11 cellular contexts compared by ENCODE assay signal in the genomic region with DNA sequence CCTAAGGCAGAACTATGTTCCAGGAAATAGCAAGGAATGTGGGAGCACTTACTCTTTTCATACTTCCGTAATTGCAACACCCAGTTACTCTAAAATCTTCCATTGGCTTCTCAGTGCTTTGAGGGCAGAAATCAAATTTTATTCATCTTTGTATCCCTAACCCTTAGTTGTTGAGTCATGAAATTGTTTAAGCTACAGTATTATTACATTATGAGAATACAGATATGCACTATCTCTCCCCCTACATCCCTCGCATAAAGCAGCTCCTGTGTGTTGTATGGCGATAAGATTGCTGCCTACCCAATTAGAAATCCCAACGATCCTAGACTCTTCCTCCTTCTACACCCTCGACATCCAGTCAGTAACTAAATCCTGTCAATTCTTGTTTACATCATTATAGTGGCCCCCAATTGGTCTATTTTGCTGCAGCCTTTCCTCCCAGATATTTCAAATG. TPM values are rescaled to one million over a fixed set of nuclear protein-coding genes. Genes with fewer than 3 reads are reported as not detected.
DNase-seq lines count a peak whose midpoint lies in the region; ATAC-seq and TF ChIP-seq lines count a peak whose summit lies in the region.
"Had no signal": no experiment of that assay in that cellular context is flagged by ENCODE, and none has a peak within 500 bp of the region (broad histone marks: within the 10 kb centered on the region; RNA-seq: fewer than 3 reads in every experiment).

No MANE protein-coding gene starts in this region.

- ATAC-seq in activated CD8-positive, alpha-beta memory T cell treated with anti-CD3 and anti-CD28 coated beads, Interleukin-2, amount 10 ng/mL, durations not matched to agents 7 days and 5 days, result no peak
- ATAC-seq in T-cell (replicated peaks in 1 of 4), result no peak
- no peak for ATAC-seq in stimulated activated naive CD8-positive, alpha-beta T cell treated with anti-CD3 and anti-CD28 coated beads, Interleukin-15, amount 100 ng/mL, for 72 hours
- ATAC-seq in left cardiac atrium, result no peak

- peaks cover 44% of the 10 kb centered on the region for H3K4me1 Mint-ChIP-seq in activated CD8-positive, alpha-beta memory T cell treated with anti-CD3 and anti-CD28 coated beads, Interleukin-2, amount 10 ng/mL, durations not matched to agents 7 days and 5 days
- H3K4me1 Mint-ChIP-seq in T-cell, result peaks cover 69 to 70% (median 70%) of the 10 kb centered on the region in 3 donors
- H3K4me1 Mint-ChIP-seq in stimulated activated naive CD8-positive, alpha-beta T cell treated with anti-CD3 and anti-CD28 coated beads, Interleukin-15, amount 100 ng/mL, for 72 hours, result peaks cover 51% of the 10 kb centered on the region

- DNase-seq in activated CD8-positive, alpha-beta memory T cell treated with anti-CD3 and anti-CD28 coated beads, Interleukin-2, amount 10 ng/mL, durations not matched to agents 7 days and 5 days, result no peak
- no peak for DNase-seq in activated CD8-positive, alpha-beta memory T cell treated with anti-CD3 and anti-CD28 coated beads for 24 hours
- DNase-seq in T-cell (no peak), fibroblast of pulmonary artery (ENCODE audit: low read depth) (peak; percentile 31), left cardiac atrium (no peak), SW 1271 (lab: John Stamatoyannopoulos, UW) (no peak), NCI-H2171 (lab: John Stamatoyannopoulos, UW) (no peak)
- DNase-seq in stimulated activated naive CD8-positive, alpha-beta T cell treated with anti-CD3 and anti-CD28 coated beads, Interleukin-15, amount 100 ng/mL, for 72 hours, result no peak
- DNase-seq: activated CD4-positive, alpha-beta T cell treated with anti-CD3 and anti-CD28 coated beads for 4 hours; anterior cingulate cortex; Kasumi-1 had no signal

- peaks cover 47% of the 10 kb centered on the region for H3K36me3 Mint-ChIP-seq in activated CD8-positive, alpha-beta memory T cell treated with anti-CD3 and anti-CD28 coated beads, Interleukin-2, amount 10 ng/mL, durations not matched to agents 7 days and 5 days
- peaks cover 32% of the 10 kb centered on the region for H3K36me3 Mint-ChIP-seq in T-cell

- CTCF ChIA-PET in activated CD8-positive, alpha-beta memory T cell treated with anti-CD3 and anti-CD28 coated beads, Interleukin-2, amount 10 ng/mL, durations not matched to agents 7 days and 5 days (lab: Charles Lee), result no interaction called here
- CTCF ChIA-PET in T-cell (lab: Charles Lee), result no interaction called here

- POLR2A ChIA-PET in T-cell (lab: Charles Lee), result interaction anchor here in 1 of 2 donors (0.9 kb wide), 1 partner anchor 52 kb away, joined by 4 read pairs; no protein-coding TSS in a partner anchor

- intact Hi-C loops in left cardiac atrium (cut with DNase I), result loop anchor here in 1 of 2 donors (10.0 kb wide), 1 partner anchor 245 kb away; no protein-coding TSS in a partner anchor

- no peak overlapping the region for H3K27ac Mint-ChIP-seq in activated CD8-positive, alpha-beta memory T cell treated with anti-CD3 and anti-CD28 coated beads, Interleukin-2, amount 10 ng/mL, durations not matched to agents 7 days and 5 days
- peak overlapping the region in 1 of 2 donors; percentile 48 for H3K27ac Mint-ChIP-seq in T-cell
- no peak overlapping the region for H3K27ac Mint-ChIP-seq in stimulated activated naive CD8-positive, alpha-beta T cell treated with anti-CD3 and anti-CD28 coated beads, Interleukin-15, amount 100 ng/mL, for 72 hours

- no peaks in the 10 kb centered on the region for H3K9me3 Mint-ChIP-seq in activated CD8-positive, alpha-beta memory T cell treated with anti-CD3 and anti-CD28 coated beads, Interleukin-2, amount 10 ng/mL, durations not matched to agents 7 days and 5 days (ENCODE audit: low read depth)
- no peaks in the 10 kb centered on the region for H3K9me3 Mint-ChIP-seq in T-cell
- no peaks in the 10 kb centered on the region for H3K9me3 Mint-ChIP-seq in stimulated activated naive CD8-positive, alpha-beta T cell treated with anti-CD3 and anti-CD28 coated beads, Interleukin-15, amount 100 ng/mL, for 72 hours

- H3K4me3 ChIP-seq in fibroblast of pulmonary artery (replicated peaks; ENCODE audit: low read depth, low read length), result peak overlapping the region; percentile 74

- no peak for TF ChIP-seq CTCF in fibroblast of pulmonary artery (IDR thresholded peaks at IDR 0.05; ENCODE audit: low read length, missing control alignments)

- peak overlapping the region; percentile 92 for H3K4me3 Mint-ChIP-seq in activated CD8-positive, alpha-beta memory T cell treated with anti-CD3 and anti-CD28 coated beads, Interleukin-2, amount 10 ng/mL, durations not matched to agents 7 days and 5 days
- peak overlapping the region; percentile 93 to 99 (median 96) for H3K4me3 Mint-ChIP-seq in T-cell
- peak overlapping the region; percentile 62 to 93 for H3K4me3 Mint-ChIP-seq in stimulated activated naive CD8-positive, alpha-beta T cell treated with anti-CD3 and anti-CD28 coated beads, Interleukin-15, amount 100 ng/mL, for 72 hours

- H3K27me3 Mint-ChIP-seq in activated CD8-positive, alpha-beta memory T cell treated with anti-CD3 and anti-CD28 coated beads, Interleukin-2, amount 10 ng/mL, durations not matched to agents 7 days and 5 days, result no peaks in the 10 kb centered on the region
- no peaks in the 10 kb centered on the region for H3K27me3 Mint-ChIP-seq in T-cell
- no peaks in the 10 kb centered on the region for H3K27me3 Mint-ChIP-seq in stimulated activated naive CD8-positive, alpha-beta T cell treated with anti-CD3 and anti-CD28 coated beads, Interleukin-15, amount 100 ng/mL, for 72 hours

RNA-seq across cellular contexts. Expression of a gene that starts 2.6 kb away (rescaled TPM):
- 10 to 100 TPM; 47.6 to 47.8 TPM for total RNA-seq in activated CD8-positive, alpha-beta memory T cell treated with anti-CD3 and anti-CD28 coated beads, Interleukin-2, amount 10 ng/mL, durations not matched to agents 7 days and 5 days
- 10 to 100 TPM; 43.4 to 59.4 (median 52.7) TPM for total RNA-seq in T-cell
- 10 to 100 TPM; 64.7 to 71.3 TPM for total RNA-seq in left cardiac atrium

RNA-seq across cellular contexts. Expression of a gene that starts 2.6 kb away (rescaled TPM):
- total RNA-seq in activated CD8-positive, alpha-beta memory T cell treated with anti-CD3 and anti-CD28 coated beads, Interleukin-2, amount 10 ng/mL, durations not matched to agents 7 days and 5 days, result 10 to 100 TPM; 35.0 to 40.9 TPM
- total RNA-seq in T-cell (10 to 100 TPM; 45.3 to 53.9 (median 52.0) TPM), left cardiac atrium (10 to 100 TPM; 23.1 to 28.2 TPM)

RNA-seq across cellular contexts. Expression of a gene that starts 27.3 kb away (rescaled TPM):
- under 1 TPM in 1 of 2 experiments, not detected in 1; 0.19 TPM for total RNA-seq in activated CD8-positive, alpha-beta memory T cell treated with anti-CD3 and anti-CD28 coated beads, Interleukin-2, amount 10 ng/mL, durations not matched to agents 7 days and 5 days
- total RNA-seq in T-cell (1 to 10 TPM in 2 of 5 donors, under 1 TPM in 3; 0.58 to 3.3 (median 0.60) TPM), left cardiac atrium (not detected)
